ENCODE assay signal across 8 cellular contexts in genomic region chr15:63046927-63047760, GRCh38. TPM values are rescaled to one million over a fixed set of nuclear protein-coding genes. Genes with fewer than 3 reads are reported as not detected.
DNase-seq lines count a peak whose midpoint lies in the region; ATAC-seq lines count a peak whose summit lies in the region.

No MANE protein-coding gene starts in this region.

- H3K27ac Mint-ChIP-seq in T-helper 2 cell treated with Interferon-gamma antibody and Interleukin-4, amounts not matched to agents 5 μg/mL and 100 μg/mL, for 36 hours, result peak overlapping the region; percentile 9
- H3K27ac Mint-ChIP-seq in activated T-helper 1 cell treated with anti-CD3 and anti-CD28 coated beads, Interleukin-12 subunit alpha, Interleukin-12 subunit beta, Interleukin-2, Interleukin-4 antibody, amounts not matched to agents 30 ng/mL and 10 ng/mL and 1 ng/mL, durations not matched to agents 14 hours and 24 hours and 36 hours, result no peak overlapping the region

- H3K27me3 ChIP-seq in iPS-20b (ENCODE audit: insufficient read depth, low read length) (no peaks in the 10 kb centered on the region), stomach smooth muscle (ENCODE audit: control insufficient read depth in 1 of 2, insufficient read depth in 2 of 2, low read length in 2 of 2) (no peaks in the 10 kb centered on the region)

- H3K4me3 ChIP-seq in iPS-20b (ENCODE audit: low read length), result peak overlapping the region; percentile 97
- H3K4me3 ChIP-seq in stomach smooth muscle (ENCODE audit: low read length in 2 of 2), result peak overlapping the region; percentile 97 to 98

- H3K27ac ChIP-seq in iPS-20b (ENCODE audit: low read length) (peak overlapping the region; percentile 8), stomach smooth muscle (ENCODE audit: low read length) (peak overlapping the region; percentile 98)

- H3K4me1 ChIP-seq in iPS-20b (ENCODE audit: insufficient read depth, low read length) (peaks cover 53% of the 10 kb centered on the region), stomach smooth muscle (ENCODE audit: control insufficient read depth, insufficient read depth, low read length) (peaks cover 39% of the 10 kb centered on the region)

- H3K4me1 Mint-ChIP-seq in T-helper 2 cell treated with Interferon-gamma antibody and Interleukin-4, amounts not matched to agents 5 μg/mL and 100 μg/mL, for 36 hours (ENCODE audit: low read depth), result peaks cover 17% of the 10 kb centered on the region
- H3K4me1 Mint-ChIP-seq in activated T-helper 1 cell treated with anti-CD3 and anti-CD28 coated beads, Interleukin-12 subunit alpha, Interleukin-12 subunit beta, Interleukin-2, Interleukin-4 antibody, amounts not matched to agents 30 ng/mL and 10 ng/mL and 1 ng/mL, durations not matched to agents 14 hours and 24 hours and 36 hours (ENCODE audit: low read depth), result peaks cover 20% of the 10 kb centered on the region

- intact Hi-C loops in activated T-helper 1 cell treated with anti-CD3 and anti-CD28 coated beads, Interleukin-12 subunit alpha, Interleukin-12 subunit beta, Interleukin-2, Interleukin-4 antibody, amounts not matched to agents 30 ng/mL and 10 ng/mL and 1 ng/mL, durations not matched to agents 14 hours and 24 hours and 36 hours (cut with micrococcal nuclease), result loop anchor here (5.0 kb wide), 1 partner anchor 230 kb away; the partner anchor contains the start of gene APH1B

- DNase-seq in T-helper 2 cell treated with Interferon-gamma antibody and Interleukin-4, amounts not matched to agents 5 μg/mL and 100 μg/mL, for 36 hours (ENCODE audit: low spot score), result no peak
- DNase-seq in T-helper 2 cell (no peak), medulla oblongata (ENCODE audit: extremely low spot score) (no peak)
- DNase-seq in activated T-helper 1 cell treated with anti-CD3 and anti-CD28 coated beads, Interleukin-12 subunit alpha, Interleukin-12 subunit beta, Interleukin-2, Interleukin-4 antibody, amounts not matched to agents 30 ng/mL and 10 ng/mL and 1 ng/mL, durations not matched to agents 14 hours and 24 hours and 36 hours (ENCODE audit: low spot score), result no peak

- H3K27me3 Mint-ChIP-seq in T-helper 2 cell treated with Interferon-gamma antibody and Interleukin-4, amounts not matched to agents 5 μg/mL and 100 μg/mL, for 36 hours (ENCODE audit: low read depth), result peaks cover 67% of the 10 kb centered on the region
- H3K27me3 Mint-ChIP-seq in activated T-helper 1 cell treated with anti-CD3 and anti-CD28 coated beads, Interleukin-12 subunit alpha, Interleukin-12 subunit beta, Interleukin-2, Interleukin-4 antibody, amounts not matched to agents 30 ng/mL and 10 ng/mL and 1 ng/mL, durations not matched to agents 14 hours and 24 hours and 36 hours (ENCODE audit: insufficient read depth), result peaks cover 58% of the 10 kb centered on the region

- peaks cover 72% of the 10 kb centered on the region for H3K36me3 ChIP-seq in iPS-20b (ENCODE audit: insufficient read depth, low read depth, low read length)
- peaks cover 25 to 47% of the 10 kb centered on the region in 2 donors for H3K36me3 ChIP-seq in stomach smooth muscle (ENCODE audit: control insufficient read depth in 2 of 2, insufficient read depth in 2 of 2, low read length in 2 of 2)

- H3K9ac ChIP-seq in iPS-20b (ENCODE audit: low read depth, low read length) (peak overlapping the region; percentile 66; the same call in 1 of the 2 replicates), stomach smooth muscle (ENCODE audit: low read length in 2 of 2) (peak overlapping the region; percentile 43 to 99)

- H3K9me3 ChIP-seq in iPS-20b (ENCODE audit: insufficient read depth, low read depth, low read length), result no peaks in the 10 kb centered on the region
- H3K9me3 ChIP-seq in stomach smooth muscle (ENCODE audit: control insufficient read depth in 2 of 2, low read length in 2 of 2), result no peaks in the 10 kb centered on the region

- peak overlapping the region; percentile 61 for H3K4me3 Mint-ChIP-seq in T-helper 2 cell treated with Interferon-gamma antibody and Interleukin-4, amounts not matched to agents 5 μg/mL and 100 μg/mL, for 36 hours
- H3K4me3 Mint-ChIP-seq in activated T-helper 1 cell treated with anti-CD3 and anti-CD28 coated beads, Interleukin-12 subunit alpha, Interleukin-12 subunit beta, Interleukin-2, Interleukin-4 antibody, amounts not matched to agents 30 ng/mL and 10 ng/mL and 1 ng/mL, durations not matched to agents 14 hours and 24 hours and 36 hours, result peak overlapping the region; percentile 83

- no peaks in the 10 kb centered on the region for H3K9me3 Mint-ChIP-seq in T-helper 2 cell treated with Interferon-gamma antibody and Interleukin-4, amounts not matched to agents 5 μg/mL and 100 μg/mL, for 36 hours
- no peaks in the 10 kb centered on the region for H3K9me3 Mint-ChIP-seq in activated T-helper 1 cell treated with anti-CD3 and anti-CD28 coated beads, Interleukin-12 subunit alpha, Interleukin-12 subunit beta, Interleukin-2, Interleukin-4 antibody, amounts not matched to agents 30 ng/mL and 10 ng/mL and 1 ng/mL, durations not matched to agents 14 hours and 24 hours and 36 hours

- no peak for ATAC-seq in HG03457 (IDR thresholded peaks at IDR 0.05; ENCODE audit: unreplicated experiment)
- no peak for ATAC-seq in HG03025 (IDR thresholded peaks at IDR 0.05; ENCODE audit: low FRiP score, unreplicated experiment)

- H3K36me3 Mint-ChIP-seq in T-helper 2 cell treated with Interferon-gamma antibody and Interleukin-4, amounts not matched to agents 5 μg/mL and 100 μg/mL, for 36 hours (ENCODE audit: low read depth), result no peaks in the 10 kb centered on the region
- no peaks in the 10 kb centered on the region for H3K36me3 Mint-ChIP-seq in activated T-helper 1 cell treated with anti-CD3 and anti-CD28 coated beads, Interleukin-12 subunit alpha, Interleukin-12 subunit beta, Interleukin-2, Interleukin-4 antibody, amounts not matched to agents 30 ng/mL and 10 ng/mL and 1 ng/mL, durations not matched to agents 14 hours and 24 hours and 36 hours (ENCODE audit: low read depth)

RNA-seq across cellular contexts. Expression of gene TPM1, which starts 4.6 kb away (rescaled TPM):
- total RNA-seq in activated T-helper 1 cell treated with anti-CD3 and anti-CD28 coated beads, Interleukin-12 subunit alpha, Interleukin-12 subunit beta, Interleukin-2, Interleukin-4 antibody, amounts not matched to agents 30 ng/mL and 10 ng/mL and 1 ng/mL, durations not matched to agents 14 hours and 24 hours and 36 hours, result 9.3 and 9.7 TPM in 2 replicates
